Comparison of ENCODE assay signal across 28 cellular contexts in genomic region chr16:55914383-55914782, GRCh38. TPM values are rescaled to one million over a fixed set of nuclear protein-coding genes. Genes with fewer than 3 reads are reported as not detected.
"Had no signal": no experiment of that assay in that cellular context is flagged by ENCODE, and none has a peak within 500 bp of the region (broad histone marks: within the 10 kb centered on the region; RNA-seq: fewer than 3 reads in every experiment).

No MANE protein-coding gene starts in this region.

- DNase-seq: activated CD4-positive, alpha-beta memory T cell treated with anti-CD3 and anti-CD28 coated beads, Interleukin-2, amount 10 ng/mL, durations not matched to agents 7 days and 5 days; activated CD4-positive, alpha-beta T cell treated with anti-CD3 and anti-CD28 coated beads for 36 hours; activated CD4-positive, alpha-beta T cell treated with anti-CD3 and anti-CD28 coated beads, Interleukin-2, amount 50 U/mL, for 1 hour; activated gamma-delta T cell; activated naive CD4-positive, alpha-beta T cell treated with anti-CD3 and anti-CD28 coated beads for 36 hours; activated T-cell treated with anti-CD3 and anti-CD28 coated beads for 4 hours; activated T-cell treated with anti-CD3 and anti-CD28 coated beads, Interleukin-2, amount 50 U/mL, for 48 hours; Karpas-422; MM.1S; NCI-H2029; NCI-H2107; NCI-H345; NCI-H510A; NCI-H526 treated with DMSO at 0.1 percent for 48 hours; NK-92 treated with Interleukin-12 subunit alpha and Interleukin-12 subunit beta, amount 100 ng/mL, for 24 hours; OCI-M1; Right ventricle myocardium superior; RPMI8226; SJCRH30; T-helper 1 cell had no signal

- H3K9me3 Mint-ChIP-seq: activated CD4-positive, alpha-beta memory T cell treated with anti-CD3 and anti-CD28 coated beads, Interleukin-2, amount 10 ng/mL, durations not matched to agents 7 days and 5 days had no signal

- H3K4me1 Mint-ChIP-seq: activated CD4-positive, alpha-beta memory T cell treated with anti-CD3 and anti-CD28 coated beads, Interleukin-2, amount 10 ng/mL, durations not matched to agents 7 days and 5 days; activated CD4-positive, alpha-beta T cell treated with anti-CD3 and anti-CD28 coated beads for 36 hours; activated T-helper 17 cell treated with anti-CD3 and anti-CD28 coated beads, Interleukin-2, amount 50 U/mL, for 72 hours had no signal

- H3K4me3 Mint-ChIP-seq: activated CD4-positive, alpha-beta memory T cell treated with anti-CD3 and anti-CD28 coated beads, Interleukin-2, amount 10 ng/mL, durations not matched to agents 7 days and 5 days; activated CD4-positive, alpha-beta T cell treated with anti-CD3 and anti-CD28 coated beads for 36 hours; activated naive CD4-positive, alpha-beta T cell treated with anti-CD3 and anti-CD28 coated beads for 36 hours; activated naive CD8-positive, alpha-beta T cell; activated T-helper 17 cell treated with anti-CD3 and anti-CD28 coated beads, Interleukin-2, amount 50 U/mL, for 72 hours had no signal

- H3K9ac ChIP-seq: SK-N-SH had no signal

- H3K36me3 Mint-ChIP-seq: activated naive CD8-positive, alpha-beta T cell had no signal

- H3K36me3 ChIP-seq: SJCRH30, WERI-Rb-1 had no signal

- H3K9me3 ChIP-seq: SJCRH30, SK-N-SH had no signal

- H3K4me3 ChIP-seq: K562, SJCRH30 had no signal

- H3K4me2 ChIP-seq: SK-N-SH had no signal

- H3K27ac ChIP-seq: SJCRH30, WERI-Rb-1 had no signal

- H3K27ac Mint-ChIP-seq: activated CD4-positive, alpha-beta memory T cell treated with anti-CD3 and anti-CD28 coated beads, Interleukin-2, amount 10 ng/mL, durations not matched to agents 7 days and 5 days; activated CD4-positive, alpha-beta T cell treated with anti-CD3 and anti-CD28 coated beads for 36 hours; activated naive CD4-positive, alpha-beta T cell treated with anti-CD3 and anti-CD28 coated beads for 36 hours; activated naive CD8-positive, alpha-beta T cell; activated T-helper 17 cell treated with anti-CD3 and anti-CD28 coated beads, Interleukin-2, amount 50 U/mL, for 72 hours had no signal

- H3K9me2 ChIP-seq: SK-N-SH had no signal

RNA-seq across cellular contexts. Expression of gene CES5A, which starts 39.2 kb away (rescaled TPM):
- total RNA-seq: activated CD4-positive, alpha-beta memory T cell treated with anti-CD3 and anti-CD28 coated beads, Interleukin-2, amount 10 ng/mL, durations not matched to agents 7 days and 5 days; activated CD4-positive, alpha-beta T cell treated with anti-CD3 and anti-CD28 coated beads for 36 hours; activated CD8-positive, alpha-beta memory T cell treated with anti-CD3 and anti-CD28 coated beads for 36 hours; activated naive CD4-positive, alpha-beta T cell treated with anti-CD3 and anti-CD28 coated beads for 36 hours; activated T-helper 17 cell treated with anti-CD3 and anti-CD28 coated beads, Interleukin-2, amount 50 U/mL, for 72 hours; bronchial epithelial cell; SJCRH30; T-helper 2 cell treated with Interferon-gamma antibody and Interleukin-4, amounts not matched to agents 100 ng/mL and 5 ng/mL, for 36 hours had no signal
- polyA plus RNA-seq: SK-N-SH had no signal
